In genomic region chr22:33579448-33580093, GRCh38 we compare ENCODE assay signal across 8 cellular contexts.
DNase-seq lines count a peak whose midpoint lies in the region; ATAC-seq and TF ChIP-seq lines count a peak whose summit lies in the region.

No MANE protein-coding gene starts in this region.

- TF ChIP-seq CTCF in HFF-Myc (IDR thresholded peaks at IDR 0.05; ENCODE audit: low read depth, low read length, missing control alignments) (peak; percentile 89), cardiac fibroblast (IDR thresholded peaks at IDR 0.05; ENCODE audit: low read depth, low read length) (peak; percentile 96)

- no peak overlapping the region for H3K4me3 ChIP-seq in HFF-Myc (replicated peaks; ENCODE audit: low read depth, low read length)
- H3K4me3 ChIP-seq in cardiac fibroblast (replicated peaks in 1 of 2; ENCODE audit: low read depth in 2 of 2, low read length in 2 of 2), result no peak overlapping the region

- ATAC-seq in GM21515 (IDR thresholded peaks at IDR 0.05; ENCODE audit: unreplicated experiment), result no peak

- peak; percentile 68 for DNase-seq in DMS53 (lab: John Stamatoyannopoulos, UW)
- no peak for DNase-seq in DMS53 treated with DMSO at 0.1 percent for 48 hours (lab: John Stamatoyannopoulos, UW; ENCODE audit: unreplicated experiment)
- peak; percentile 31 for DNase-seq in HFF-Myc (ENCODE audit: extremely low read depth, low read depth)
- DNase-seq in RKO (ENCODE audit: low spot score), result peak; percentile 55
- peak; percentile 50 to 67 for DNase-seq in cardiac fibroblast (ENCODE audit: low read depth in 2 of 2)
- DNase-seq in kidney tubule cell (ENCODE audit: low spot score), result peak; percentile 72
- peak; percentile 73 for DNase-seq in stimulated activated CD8-positive, alpha-beta memory T cell treated with anti-CD3 and anti-CD28 coated beads, Interleukin-4, amount 100 ng/mL, for 48 hours
